9 cellular contexts compared by ENCODE assay signal in genomic region chrX:46325312-46325877, GRCh38.
DNase-seq lines count a peak whose midpoint lies in the region; ATAC-seq lines count a peak whose summit lies in the region.
"Had no signal": no experiment of that assay in that cellular context is flagged by ENCODE, and none has a peak within 500 bp of the region (broad histone marks: within the 10 kb centered on the region; RNA-seq: fewer than 3 reads in every experiment).

No MANE protein-coding gene starts in this region.

- DNase-seq in GM23248: peak; percentile 77
- peak; percentile 49 to 53 for DNase-seq in stimulated activated CD4-positive, alpha-beta T cell treated with anti-CD3 and anti-CD28 coated beads, Interleukin-1b, Interleukin-23, amount 100 ng/mL, for 4 hours (ENCODE audit: low read depth in 2 of 2)
- no peak for DNase-seq in DMS153 (lab: John Stamatoyannopoulos, UW)
- no peak for DNase-seq in CD1c-positive myeloid dendritic cell (ENCODE audit: extremely low spot score)
- DNase-seq: HCEC 1CT had no signal

- H3K79me2 ChIP-seq in GM23248 (ENCODE audit: insufficient read depth): no peaks in the 10 kb centered on the region

- H3K4me2 ChIP-seq in GM23248 (ENCODE audit: unreplicated experiment): peak overlapping the region; percentile 42

- H3K27ac ChIP-seq in GM23248: peak overlapping the region; percentile 38

- peak; percentile 81 to 84 for ATAC-seq in activated CD4-positive, CD25-positive, alpha-beta regulatory T cell treated with anti-CD3 and anti-CD28 coated beads, Interleukin-2, amount 50 U/mL, for 24 hours
- ATAC-seq in esophagus mucosa (peak; percentile 60), HG03159 (IDR thresholded peaks at IDR 0.05; ENCODE audit: unreplicated experiment) (no peak), GM21367 (IDR thresholded peaks at IDR 0.05; ENCODE audit: unreplicated experiment) (no peak)

- no peaks in the 10 kb centered on the region for H3K36me3 ChIP-seq in GM23248 (ENCODE audit: low read depth)

- no peak overlapping the region for H3K9ac ChIP-seq in GM23248

- H4K20me1 ChIP-seq in GM23248 (ENCODE audit: insufficient read depth): no peaks in the 10 kb centered on the region

- 25 to 30% methylated on average over 4 to 5 of the region's 5 CpGs for WGBS in GM23248 (ENCODE audit: low coverage in 1 of 2, low lambda C conversion rate in 2 of 2, missing lambda C conversion rate in 2 of 2), 2 experiments

- peaks cover 27% of the 10 kb centered on the region for H3K4me1 ChIP-seq in GM23248 (ENCODE audit: insufficient read depth)

- H3K27me3 ChIP-seq in GM23248 (replicated peaks; ENCODE audit: insufficient read depth): no peaks in the 10 kb centered on the region

- in situ Hi-C loops in GM23248 (cut with MboI): no loop called here

- H3K9me3 ChIP-seq in GM23248 (ENCODE audit: low read depth): no peaks in the 10 kb centered on the region

- H3K4me3 ChIP-seq in GM23248: no peak overlapping the region

- H2AFZ ChIP-seq in GM23248: no peak overlapping the region

- H3F3A ChIP-seq in GM23248 (ENCODE audit: insufficient read depth): peaks cover 9% of the 10 kb centered on the region; the same call in 1 of the 2 replicates

- no peaks in the 10 kb centered on the region for H3K9me2 ChIP-seq in GM23248 (ENCODE audit: insufficient read depth)

Comparison
In these comparisons a context has a peak if more than half of its experiments do, and no peak if none do; other contexts are left out.
1. DNase-seq: peak in GM23248 (single experiment) and stimulated activated CD4-positive, alpha-beta T cell treated with anti-CD3 and anti-CD28 coated beads, Interleukin-1b, Interleukin-23, amount 100 ng/mL, for 4 hours (2 of 2); none in DMS153 (single experiment) and CD1c-positive myeloid dendritic cell (single experiment).
2. ATAC-seq: peak in activated CD4-positive, CD25-positive, alpha-beta regulatory T cell treated with anti-CD3 and anti-CD28 coated beads, Interleukin-2, amount 50 U/mL, for 24 hours (2 of 2) and esophagus mucosa (single experiment); none in HG03159 (single experiment) and GM21367 (single experiment).